13 cellular contexts compared by ENCODE assay signal in genomic region chr2:99725810-99726209, GRCh38.
A peak's percentile ranks its signal among the peaks of the same experiment; 100 is the strongest.
DNase-seq lines count a peak whose midpoint lies in the region; FAIRE-seq and TF ChIP-seq lines count a peak whose summit lies in the region.
"Had no signal": no experiment of that assay in that cellular context is flagged by ENCODE, and none has a peak within 500 bp of the region (broad histone marks: within the 10 kb centered on the region; RNA-seq: fewer than 3 reads in every experiment).

No MANE protein-coding gene starts in this region.

- no peaks in the 10 kb centered on the region for H3K9me2 ChIP-seq in DOHH2 (replicated peaks; ENCODE audit: control insufficient read depth, low read length)

- H3K36me3 Mint-ChIP-seq in progenitor cell of endocrine pancreas (ENCODE audit: insufficient read depth), result peaks cover 6% of the 10 kb centered on the region
- peaks cover 6% of the 10 kb centered on the region for H3K36me3 Mint-ChIP-seq in activated naive CD4-positive, alpha-beta T cell treated with anti-CD3 and anti-CD28 coated beads for 36 hours (ENCODE audit: low read depth)

- CTCF ChIA-PET in activated naive CD4-positive, alpha-beta T cell treated with anti-CD3 and anti-CD28 coated beads for 36 hours (lab: Charles Lee), result no interaction called here

- H3K27ac ChIP-seq in DOHH2 (ENCODE audit: low read depth, low read length) (no peak overlapping the region), OCI-LY3 (ENCODE audit: low read length) (no peak overlapping the region)

- DNase-seq in epithelial cell of proximal tubule (ENCODE audit: low read depth) (no peak), progenitor cell of endocrine pancreas (ENCODE audit: low spot score, unreplicated experiment) (no peak), GM19239 (ENCODE audit: insufficient read length, low spot score) (no peak)
- DNase-seq in activated effector memory CD4-positive, alpha-beta T cell treated with Interleukin-2 at 50 U/mL for 16 hours, result no peak
- DNase-seq in activated naive CD4-positive, alpha-beta T cell treated with anti-CD3 and anti-CD28 coated beads for 36 hours, result no peak
- DNase-seq: activated CD4-positive, alpha-beta T cell treated with anti-CD3 and anti-CD28 coated beads, Interleukin-2, amount 10 ng/mL, durations not matched to agents 24 days and 14 days; activated gamma-delta T cell treated with Interleukin-2 at 50 U/mL for 16 hours; DMS79; mammary epithelial cell had no signal

- H3K4me2 ChIP-seq in DOHH2 (ENCODE audit: low read length), result no peak overlapping the region; the same call in 1 of the 2 replicates
- H3K4me2 ChIP-seq in OCI-LY3 (ENCODE audit: low read length), result no peak overlapping the region

- FAIRE-seq in GM19239 (lab: Jason Lieb, UNC), result no peak
- FAIRE-seq: colon, GM18507 had no signal

- H3K4me1 ChIP-seq in DOHH2 (ENCODE audit: control insufficient read depth, low read length), result peaks cover 27% of the 10 kb centered on the region
- H3K4me1 ChIP-seq in OCI-LY3 (ENCODE audit: low read length), result no peaks in the 10 kb centered on the region

- peaks cover 14% of the 10 kb centered on the region for H3K9me3 Mint-ChIP-seq in progenitor cell of endocrine pancreas (ENCODE audit: low read depth)
- peaks cover 13% of the 10 kb centered on the region for H3K9me3 Mint-ChIP-seq in activated naive CD4-positive, alpha-beta T cell treated with anti-CD3 and anti-CD28 coated beads for 36 hours

- no peak overlapping the region for H3K4me3 Mint-ChIP-seq in progenitor cell of endocrine pancreas (ENCODE audit: low read depth)
- no peak overlapping the region for H3K4me3 Mint-ChIP-seq in activated naive CD4-positive, alpha-beta T cell treated with anti-CD3 and anti-CD28 coated beads for 36 hours
- H3K4me3 Mint-ChIP-seq: activated CD4-positive, alpha-beta T cell treated with anti-CD3 and anti-CD28 coated beads, Interleukin-2, amount 10 ng/mL, durations not matched to agents 24 days and 14 days had no signal

- no peak overlapping the region for H3K4me3 ChIP-seq in DOHH2 (ENCODE audit: low read length)
- H3K4me3 ChIP-seq in OCI-LY3 (ENCODE audit: low read length), result no peak overlapping the region
- H3K4me3 ChIP-seq in epithelial cell of proximal tubule (ENCODE audit: low read depth, low read length), result no peak overlapping the region

- TF ChIP-seq CTCF in DOHH2 (IDR thresholded peaks at IDR 0.05; ENCODE audit: low read depth, low read length, poor library complexity, severe bottlenecking) (peak; percentile 42), OCI-LY3 (IDR thresholded peaks at IDR 0.05; ENCODE audit: low read depth, low read length) (peak; percentile 39), epithelial cell of proximal tubule (conservative IDR thresholded peaks at IDR 0.05; ENCODE audit: low read depth, low read length) (peak; percentile 40), progenitor cell of endocrine pancreas (IDR thresholded peaks at IDR 0.05; ENCODE audit: unreplicated experiment) (peak; percentile 60)

- H3K27me3 ChIP-seq in DOHH2 (ENCODE audit: control insufficient read depth, low read length) (no peaks in the 10 kb centered on the region), OCI-LY3 (ENCODE audit: low read depth, low read length) (no peaks in the 10 kb centered on the region)

- H2AFZ ChIP-seq in OCI-LY3 (ENCODE audit: low read depth, low read length), result no peak overlapping the region

- H3K27ac Mint-ChIP-seq in progenitor cell of endocrine pancreas, result no peak overlapping the region
- H3K27ac Mint-ChIP-seq in activated naive CD4-positive, alpha-beta T cell treated with anti-CD3 and anti-CD28 coated beads for 36 hours, result no peak overlapping the region
- H3K27ac Mint-ChIP-seq: activated CD4-positive, alpha-beta T cell treated with anti-CD3 and anti-CD28 coated beads, Interleukin-2, amount 10 ng/mL, durations not matched to agents 24 days and 14 days had no signal

- H3K79me2 ChIP-seq in DOHH2 (ENCODE audit: control insufficient read depth, low read length), result no peaks in the 10 kb centered on the region
- no peaks in the 10 kb centered on the region for H3K79me2 ChIP-seq in OCI-LY3 (ENCODE audit: low read length)

- H3K36me3 ChIP-seq in DOHH2 (ENCODE audit: control insufficient read depth, low read length) (0 out of 2 replicates have a peak, but pooled peaks cover 4% of the 10 kb centered on the region), OCI-LY3 (replicated peaks; ENCODE audit: low read depth, low read length) (peaks cover 3% of the 10 kb centered on the region)

- H4K20me1 ChIP-seq in DOHH2 (ENCODE audit: control insufficient read depth, insufficient read depth, low read depth, low read length) (no peaks in the 10 kb centered on the region), OCI-LY3 (ENCODE audit: insufficient read depth, low read length) (no peaks in the 10 kb centered on the region)

- intact Hi-C loops in activated naive CD4-positive, alpha-beta T cell treated with anti-CD3 and anti-CD28 coated beads for 36 hours (cut with micrococcal nuclease), result no loop called here

- H3K9ac ChIP-seq in OCI-LY3 (ENCODE audit: low read length), result no peak overlapping the region

- H3K9me3 ChIP-seq in DOHH2 (ENCODE audit: control insufficient read depth, insufficient read depth, low read length), result peaks cover 4% of the 10 kb centered on the region; the same call in 1 of the 2 replicates
- no peaks in the 10 kb centered on the region for H3K9me3 ChIP-seq in OCI-LY3 (ENCODE audit: insufficient read depth, low read length)

- H3F3A ChIP-seq in DOHH2 (ENCODE audit: control insufficient read depth, insufficient read depth), result 0 out of 2 replicates have a peak, but pooled peaks cover 2% of the 10 kb centered on the region

- no peaks in the 10 kb centered on the region for H3K4me1 Mint-ChIP-seq in progenitor cell of endocrine pancreas (ENCODE audit: low read depth)
- no peaks in the 10 kb centered on the region for H3K4me1 Mint-ChIP-seq in activated naive CD4-positive, alpha-beta T cell treated with anti-CD3 and anti-CD28 coated beads for 36 hours (ENCODE audit: low read depth)
- H3K4me1 Mint-ChIP-seq: activated CD4-positive, alpha-beta T cell treated with anti-CD3 and anti-CD28 coated beads, Interleukin-2, amount 10 ng/mL, durations not matched to agents 24 days and 14 days had no signal

- H3K27me3 Mint-ChIP-seq in progenitor cell of endocrine pancreas, result no peaks in the 10 kb centered on the region
- H3K27me3 Mint-ChIP-seq in activated naive CD4-positive, alpha-beta T cell treated with anti-CD3 and anti-CD28 coated beads for 36 hours (ENCODE audit: low read depth), result no peaks in the 10 kb centered on the region
